8 cellular contexts compared by ENCODE assay signal in genomic region chr18:70422061-70422965, GRCh38.
DNase-seq lines count a peak whose midpoint lies in the region; ATAC-seq and TF ChIP-seq lines count a peak whose summit lies in the region.

No MANE protein-coding gene starts in this region.

- no peak for TF ChIP-seq POLR2A in esophagus squamous epithelium (IDR thresholded peaks at IDR 0.05)

- peak overlapping the region; percentile 49 to 77 (median 74) for H3K27ac ChIP-seq in esophagus squamous epithelium

- WGBS in esophagus squamous epithelium, 2 donors: 21 to 33% methylated on average over 3 of the region's 3 CpGs

- no peak for TF ChIP-seq CTCF in esophagus squamous epithelium (IDR thresholded peaks at IDR 0.05)

- no peak for ATAC-seq in HG02885 (IDR thresholded peaks at IDR 0.05; ENCODE audit: poor library complexity, unreplicated experiment)

- DNase-seq in NCI-H1092 treated with DMSO at 0.1 percent for 48 hours (lab: John Stamatoyannopoulos, UW) (peak; percentile 35), NCI-H1092 (lab: John Stamatoyannopoulos, UW) (no peak), RKO (ENCODE audit: low spot score) (peak; percentile 84), esophagus squamous epithelium (lab: John Stamatoyannopoulos, UW) (no peak), occipital lobe (lab: John Stamatoyannopoulos, UW) (peak; percentile 1), middle frontal gyrus (ENCODE audit: extremely low spot score, low spot score) (no peak), NCI-H128 (lab: John Stamatoyannopoulos, UW; ENCODE audit: unreplicated experiment) (no peak)

- H3K4me3 ChIP-seq in esophagus squamous epithelium: no peak overlapping the region

- no peaks in the 10 kb centered on the region for H3K27me3 ChIP-seq in esophagus squamous epithelium

- peaks cover 25 to 48% (median 33%) of the 10 kb centered on the region in 3 donors for H3K4me1 ChIP-seq in esophagus squamous epithelium

- no peaks in the 10 kb centered on the region for H3K9me3 ChIP-seq in esophagus squamous epithelium

- H3K36me3 ChIP-seq in esophagus squamous epithelium: no peaks in the 10 kb centered on the region

- intact Hi-C loops in esophagus squamous epithelium (cut with DNase I): no loop called here

Comparison
In these comparisons a context has a peak if more than half of its experiments do, and no peak if none do; other contexts are left out.
1. DNase-seq: peak in NCI-H1092 treated with DMSO at 0.1 percent for 48 hours (single experiment), RKO (single experiment) and occipital lobe (single experiment); none in NCI-H1092 (single experiment), esophagus squamous epithelium (single experiment), middle frontal gyrus (single experiment) and NCI-H128 (single experiment).